ENCODE assay signal across 9 cellular contexts in the genomic region with DNA sequence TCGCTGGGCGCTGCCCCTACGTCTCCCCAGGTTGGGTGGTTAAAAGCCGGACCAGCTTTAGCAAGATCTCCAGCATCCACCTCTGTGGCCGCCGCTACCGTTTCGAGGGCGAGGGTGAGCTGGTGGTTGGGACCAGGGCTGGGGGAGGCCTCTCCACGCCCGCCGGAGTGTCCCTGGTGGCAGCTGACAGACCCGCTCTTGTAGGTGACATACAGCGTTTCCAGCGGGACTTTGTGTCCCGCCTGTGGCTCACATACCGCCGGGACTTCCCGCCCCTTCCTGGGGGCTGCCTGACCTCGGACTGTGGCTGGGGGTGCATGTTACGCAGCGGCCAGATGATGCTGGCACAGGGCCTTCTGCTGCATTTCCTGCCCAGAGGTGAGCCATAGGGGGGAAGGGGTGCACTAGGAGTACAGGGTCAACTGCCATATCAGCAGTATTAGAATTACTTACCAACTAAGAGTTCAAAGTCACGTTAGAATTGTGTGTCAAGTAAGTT. TPM values are rescaled to one million over a fixed set of nuclear protein-coding genes. Genes with fewer than 3 reads are reported as not detected.
DNase-seq lines count a peak whose midpoint lies in the region; ATAC-seq, FAIRE-seq and TF ChIP-seq lines count a peak whose summit lies in the region.
"Had no signal": no experiment of that assay in that cellular context is flagged by ENCODE, and none has a peak within 500 bp of the region (broad histone marks: within the 10 kb centered on the region; RNA-seq: fewer than 3 reads in every experiment).

No MANE protein-coding gene starts in this region.

- WGBS in right lobe of liver (ENCODE audit: insufficient coverage, low coverage, low lambda C conversion rate, missing lambda C conversion rate): 10% methylated on average over 1 of the region's 23 CpGs
- WGBS in thyroid gland, 2 donors: 49% methylated on average over 5 to 17 of the region's 23 CpGs

- H3K27ac Mint-ChIP-seq in activated CD4-positive, alpha-beta T cell treated with anti-CD3 and anti-CD28 coated beads, Interleukin-2, amount 10 ng/mL, durations not matched to agents 7 days and 5 days: peak overlapping the region; percentile 90
- no peak overlapping the region for H3K27ac Mint-ChIP-seq in astrocyte (ENCODE audit: unreplicated experiment)

- H3K36me3 ChIP-seq in astrocyte (ENCODE audit: insufficient read depth, low read length) (no peaks in the 10 kb centered on the region), right lobe of liver (peaks cover 0 to 33% (median 4%) of the 10 kb centered on the region in 4 donors), thyroid gland (peaks cover 20 to 27% of the 10 kb centered on the region in 2 donors)

- intact Hi-C loops in right lobe of liver (cut with DNase I): no loop called here
- intact Hi-C loops in thyroid gland (cut with DNase I): no loop called here
- intact Hi-C loops in posterior cingulate gyrus (cut with DNase I): no loop called here

- TF ChIP-seq CTCF in astrocyte (IDR thresholded peaks at IDR 0.05; ENCODE audit: insufficient read depth, low read depth, low read length) (no peak), right lobe of liver (IDR thresholded peaks at IDR 0.05) (no peak), thyroid gland (IDR thresholded peaks at IDR 0.05) (no peak)

- H3K36me3 Mint-ChIP-seq in activated CD4-positive, alpha-beta T cell treated with anti-CD3 and anti-CD28 coated beads, Interleukin-2, amount 10 ng/mL, durations not matched to agents 7 days and 5 days (ENCODE audit: low read depth): peaks cover 16% of the 10 kb centered on the region
- H3K36me3 Mint-ChIP-seq in astrocyte (ENCODE audit: low read depth, unreplicated experiment): peaks cover 5% of the 10 kb centered on the region

- peak overlapping the region; percentile 98 for H3K4me2 ChIP-seq in astrocyte (ENCODE audit: low read length)

- H3K4me1 Mint-ChIP-seq in activated CD4-positive, alpha-beta T cell treated with anti-CD3 and anti-CD28 coated beads, Interleukin-2, amount 10 ng/mL, durations not matched to agents 7 days and 5 days: peaks cover 16% of the 10 kb centered on the region
- no peaks in the 10 kb centered on the region for H3K4me1 Mint-ChIP-seq in astrocyte (ENCODE audit: low read depth, unreplicated experiment)

- peaks cover 5% of the 10 kb centered on the region for H3K27me3 Mint-ChIP-seq in activated CD4-positive, alpha-beta T cell treated with anti-CD3 and anti-CD28 coated beads, Interleukin-2, amount 10 ng/mL, durations not matched to agents 7 days and 5 days
- peaks cover 2% of the 10 kb centered on the region for H3K27me3 Mint-ChIP-seq in astrocyte (ENCODE audit: low read depth, unreplicated experiment)

- H3K4me1 ChIP-seq in astrocyte (ENCODE audit: insufficient read depth, low read length) (peaks cover 6% of the 10 kb centered on the region), right lobe of liver (peaks cover 0 to 13% (median 2%) of the 10 kb centered on the region in 4 donors), thyroid gland (peaks cover 12 to 14% of the 10 kb centered on the region in 2 donors)

- H3K9me3 Mint-ChIP-seq in activated CD4-positive, alpha-beta T cell treated with anti-CD3 and anti-CD28 coated beads, Interleukin-2, amount 10 ng/mL, durations not matched to agents 7 days and 5 days: no peaks in the 10 kb centered on the region
- no peaks in the 10 kb centered on the region for H3K9me3 Mint-ChIP-seq in astrocyte (ENCODE audit: unreplicated experiment)

- no peaks in the 10 kb centered on the region for H3K9me3 ChIP-seq in astrocyte (ENCODE audit: insufficient read depth, low read depth, low read length)
- no peaks in the 10 kb centered on the region for H3K9me3 ChIP-seq in right lobe of liver
- H3K9me3 ChIP-seq in thyroid gland: no peaks in the 10 kb centered on the region

- H3K27ac ChIP-seq in astrocyte (ENCODE audit: low read depth, low read length) (no peak overlapping the region), right lobe of liver (peak overlapping the region; percentile 81 to 89 (median 85)), thyroid gland (peak overlapping the region in 2 of 3 donors; percentile 36 to 81)

- FAIRE-seq in astrocyte (lab: Jason Lieb, UNC): no peak
- FAIRE-seq: islet of Langerhans had no signal

- H4K20me1 ChIP-seq in astrocyte (ENCODE audit: insufficient read depth, low read length): peaks cover 18% of the 10 kb centered on the region

- H3K79me2 ChIP-seq in astrocyte (ENCODE audit: insufficient read depth, low read length): peaks cover 32% of the 10 kb centered on the region

- H3K9ac ChIP-seq in astrocyte (ENCODE audit: low read length): peak overlapping the region; percentile 95

- POLR2A ChIA-PET in activated CD4-positive, alpha-beta T cell treated with anti-CD3 and anti-CD28 coated beads, Interleukin-2, amount 10 ng/mL, durations not matched to agents 7 days and 5 days (lab: Charles Lee): no interaction called here

- no peak for DNase-seq in activated CD4-positive, alpha-beta T cell treated with anti-CD3 and anti-CD28 coated beads, Interleukin-2, amount 10 ng/mL, durations not matched to agents 7 days and 5 days
- DNase-seq in activated CD4-positive, alpha-beta T cell treated with anti-CD3 and anti-CD28 coated beads, Interleukin-2, amount 50 U/mL, for 4 hours: no peak
- no peak for DNase-seq in astrocyte (ENCODE audit: low read depth)
- DNase-seq in right lobe of liver: peak in 1 of 3 donors; percentile 63
- DNase-seq in thyroid gland: peak; percentile 17 to 29
- DNase-seq in posterior cingulate gyrus: no peak
- DNase-seq in activated CD4-positive, CD25-positive, alpha-beta regulatory T cell treated with anti-CD3 and anti-CD28 coated beads, Interleukin-2, amount 50 U/mL, for 72 hours: no peak

- no peak overlapping the region for H2AFZ ChIP-seq in astrocyte (ENCODE audit: low read depth, low read length)

- CTCF ChIA-PET in activated CD4-positive, alpha-beta T cell treated with anti-CD3 and anti-CD28 coated beads, Interleukin-2, amount 10 ng/mL, durations not matched to agents 7 days and 5 days (lab: Charles Lee): interaction anchor here (0.6 to 1.2 kb wide), 2 partner anchors 9 to 137 kb away, joined by 3 read pairs; no protein-coding TSS in a partner anchor

- peak; percentile 40 for TF ChIP-seq POLR2A in right lobe of liver (IDR thresholded peaks at IDR 0.05)
- TF ChIP-seq POLR2A in thyroid gland (IDR thresholded peaks at IDR 0.05): no peak

- H3K4me3 ChIP-seq in astrocyte (ENCODE audit: insufficient read depth, low read depth, low read length) (peak overlapping the region; percentile 88), right lobe of liver (peak overlapping the region; percentile 93 to 99 (median 97)), thyroid gland (replicated peaks in 1 of 3) (peak overlapping the region; percentile 91 to 94 (median 92))

- peak overlapping the region; percentile 89 for H3K4me3 Mint-ChIP-seq in activated CD4-positive, alpha-beta T cell treated with anti-CD3 and anti-CD28 coated beads, Interleukin-2, amount 10 ng/mL, durations not matched to agents 7 days and 5 days
- H3K4me3 Mint-ChIP-seq in astrocyte (ENCODE audit: unreplicated experiment): peak overlapping the region; percentile 91

- ATAC-seq in right lobe of liver (peak; percentile 4 to 26 (median 20)), HG03139 (IDR thresholded peaks at IDR 0.05; ENCODE audit: unreplicated experiment) (no peak)

- no peaks in the 10 kb centered on the region for H3K27me3 ChIP-seq in astrocyte (ENCODE audit: insufficient read depth, low read length)
- H3K27me3 ChIP-seq in right lobe of liver: no peaks in the 10 kb centered on the region
- H3K27me3 ChIP-seq in thyroid gland: no peaks in the 10 kb centered on the region

RNA-seq across cellular contexts. Expression of gene ATG4D, which starts 1.1 kb away (rescaled TPM):
- 10 to 100 TPM; 40.0 to 41.4 TPM for total RNA-seq in activated CD4-positive, alpha-beta T cell treated with anti-CD3 and anti-CD28 coated beads, Interleukin-2, amount 10 ng/mL, durations not matched to agents 7 days and 5 days
- total RNA-seq in astrocyte: 23.5 and 24.8 TPM in 2 replicates
- 10 to 100 TPM in 4 of 6 experiments, 1 to 10 TPM in 2; 8.1 to 19.7 (median 11.8) TPM for total RNA-seq in right lobe of liver
- 10 to 100 TPM; 28.4 to 37.0 (median 31.3) TPM for total RNA-seq in thyroid gland

RNA-seq across cellular contexts. Expression of gene KRI1, which starts 21.0 kb away (rescaled TPM):
- 10 to 100 TPM; 68.1 to 78.4 TPM for total RNA-seq in activated CD4-positive, alpha-beta T cell treated with anti-CD3 and anti-CD28 coated beads, Interleukin-2, amount 10 ng/mL, durations not matched to agents 7 days and 5 days
- total RNA-seq in astrocyte (14.1 and 15.9 TPM in 2 replicates), right lobe of liver (1 to 10 TPM; 5.8 to 9.6 (median 8.5) TPM), thyroid gland (10 to 100 TPM; 17.3 to 49.7 (median 28.2) TPM)

RNA-seq across cellular contexts. Expression of gene CDKN2D, which starts 24.0 kb away (rescaled TPM):
- total RNA-seq in activated CD4-positive, alpha-beta T cell treated with anti-CD3 and anti-CD28 coated beads, Interleukin-2, amount 10 ng/mL, durations not matched to agents 7 days and 5 days: 10 to 100 TPM; 78.6 to 88.9 TPM
- 5.4 and 6.1 TPM in 2 replicates for total RNA-seq in astrocyte
- 1 to 10 TPM in 4 of 6 experiments, under 1 TPM in 2; 0.97 to 2.8 (median 2.0) TPM for total RNA-seq in right lobe of liver
- 1 to 10 TPM; 2.0 to 8.2 (median 3.7) TPM for total RNA-seq in thyroid gland

RNA-seq across cellular contexts. Expression of gene S1PR5, which starts 27.6 kb away (rescaled TPM):
- total RNA-seq in activated CD4-positive, alpha-beta T cell treated with anti-CD3 and anti-CD28 coated beads, Interleukin-2, amount 10 ng/mL, durations not matched to agents 7 days and 5 days: not detected
- 1.00 and 1.1 TPM in 2 replicates for total RNA-seq in astrocyte
- under 1 TPM in 5 of 6 experiments, not detected in 1; 0.20 to 0.43 (median 0.35) TPM for total RNA-seq in right lobe of liver
- under 1 TPM in 3 of 4 donors, not detected in 1; 0.22 to 0.59 (median 0.27) TPM for total RNA-seq in thyroid gland

RNA-seq across cellular contexts. Expression of gene KEAP1, which starts 41.6 kb away (rescaled TPM):
- 10 to 100 TPM; 68.3 to 93.8 TPM for total RNA-seq in activated CD4-positive, alpha-beta T cell treated with anti-CD3 and anti-CD28 coated beads, Interleukin-2, amount 10 ng/mL, durations not matched to agents 7 days and 5 days
- total RNA-seq in astrocyte: 43.6 and 49.4 TPM in 2 replicates
- 10 to 100 TPM; 36.7 to 60.7 (median 41.2) TPM for total RNA-seq in right lobe of liver
- 10 to 100 TPM; 95.4 to 99.9 (median 97.8) TPM for total RNA-seq in thyroid gland

Comparison
In these comparisons a context has a peak if more than half of its experiments do, and no peak if none do; other contexts are left out.
1. DNase-seq: peak in thyroid gland (2 of 2); none in activated CD4-positive, alpha-beta T cell treated with anti-CD3 and anti-CD28 coated beads, Interleukin-2, amount 10 ng/mL, durations not matched to agents 7 days and 5 days (single experiment), activated CD4-positive, alpha-beta T cell treated with anti-CD3 and anti-CD28 coated beads, Interleukin-2, amount 50 U/mL, for 4 hours (0 of 2), astrocyte (single experiment), posterior cingulate gyrus (0 of 10) and activated CD4-positive, CD25-positive, alpha-beta regulatory T cell treated with anti-CD3 and anti-CD28 coated beads, Interleukin-2, amount 50 U/mL, for 72 hours (single experiment).
2. RNA of gene CDKN2D, which starts 24.0 kb away (total RNA-seq): 78.6 to 88.9 TPM in activated CD4-positive, alpha-beta T cell treated with anti-CD3 and anti-CD28 coated beads, Interleukin-2, amount 10 ng/mL, durations not matched to agents 7 days and 5 days; 5.4 to 6.1 TPM in astrocyte, 2.0 to 8.2 TPM in thyroid gland and 0.97 to 2.8 TPM in right lobe of liver; every median in the first group is over 4 times any median in the second.
3. Peak in every context shown above with its lines, with median percentiles within 50 percentile points of each other: H3K4me3 ChIP-seq.